31 cellular contexts compared by ENCODE assay signal in the genomic region with DNA sequence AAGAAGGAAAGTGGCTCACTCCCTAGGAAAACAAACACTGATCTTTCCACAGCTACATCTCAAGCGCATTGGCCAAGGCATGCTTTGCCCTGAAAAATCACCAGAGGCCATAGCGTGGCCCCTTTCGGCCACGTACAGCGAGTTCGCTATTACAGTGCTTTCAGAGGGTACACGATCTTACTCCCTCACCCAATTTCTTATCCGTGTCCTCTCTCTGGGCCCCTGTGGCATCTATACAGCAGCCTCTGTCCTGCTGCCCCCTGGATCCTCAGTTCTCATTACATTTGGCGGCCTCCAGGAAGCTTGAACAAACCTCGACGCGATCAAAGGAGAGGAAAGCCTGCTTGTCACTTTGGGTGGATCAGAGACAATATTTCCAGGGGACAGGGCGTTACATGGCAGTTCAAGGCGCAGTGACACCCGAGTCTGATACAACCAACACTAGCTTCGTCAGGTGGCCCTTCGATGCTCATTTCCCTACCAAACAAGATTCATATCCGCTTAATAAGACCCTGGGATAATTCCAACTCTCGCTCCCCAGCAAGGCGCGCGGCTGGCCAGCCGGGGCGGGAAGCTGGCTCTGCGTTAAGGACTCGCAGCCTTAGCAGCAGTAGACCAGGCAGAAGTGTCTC. TPM values are rescaled to one million over a fixed set of nuclear protein-coding genes. Genes with fewer than 3 reads are reported as not detected.
A peak's percentile ranks its signal among the peaks of the same experiment; 100 is the strongest.
DNase-seq lines count a peak whose midpoint lies in the region; ATAC-seq and TF ChIP-seq lines count a peak whose summit lies in the region.
"Had no signal": no experiment of that assay in that cellular context is flagged by ENCODE, and none has a peak within 500 bp of the region (broad histone marks: within the 10 kb centered on the region; RNA-seq: fewer than 3 reads in every experiment).

No MANE protein-coding gene starts in this region.

- peak overlapping the region; percentile 16 to 29 for H3K4me3 Mint-ChIP-seq in activated T-cell treated with anti-CD3 and anti-CD28 coated beads, Interleukin-2, amount 50 U/mL, for 72 hours
- no peak overlapping the region for H3K4me3 Mint-ChIP-seq in activated T-cell treated with anti-CD3 and anti-CD28 coated beads, Interleukin-2, amount 50 U/mL, for 24 hours
- no peak overlapping the region for H3K4me3 Mint-ChIP-seq in activated T-helper 1 cell treated with anti-CD3 and anti-CD28 coated beads, Interleukin-12 subunit alpha, Interleukin-12 subunit beta, Interleukin-2, Interleukin-4 antibody, amounts not matched to agents 30 ng/mL and 10 ng/mL and 1 ng/mL, durations not matched to agents 14 hours and 24 hours and 36 hours
- no peak overlapping the region for H3K4me3 Mint-ChIP-seq in nephron progenitor cell
- H3K4me3 Mint-ChIP-seq: activated CD8-positive, alpha-beta T cell treated with anti-CD3 and anti-CD28 coated beads for 36 hours; CD8-positive, alpha-beta memory T cell; T-helper 1 cell treated with Interleukin-12 subunit alpha and Interleukin-12 subunit beta and Interleukin-4 antibody, amounts not matched to agents 30 μg/mL and 1 μg/mL, for 36 hours had no signal

- DNase-seq in activated T-cell treated with anti-CD3 and anti-CD28 coated beads, Interleukin-2, amount 50 U/mL, for 72 hours = no peak
- no peak for DNase-seq in activated T-cell treated with anti-CD3 and anti-CD28 coated beads, Interleukin-2, amount 50 U/mL, for 24 hours
- no peak for DNase-seq in activated T-helper 1 cell treated with anti-CD3 and anti-CD28 coated beads, Interleukin-12 subunit alpha, Interleukin-12 subunit beta, Interleukin-2, Interleukin-4 antibody, amounts not matched to agents 30 ng/mL and 10 ng/mL and 1 ng/mL, durations not matched to agents 14 hours and 24 hours and 36 hours (ENCODE audit: low spot score)
- peak; percentile 12 for DNase-seq in nephron progenitor cell
- no peak for DNase-seq in DMS53 (lab: John Stamatoyannopoulos, UW)
- no peak for DNase-seq in testis
- no peak for DNase-seq in T-helper 1 cell
- DNase-seq: activated CD4-positive, alpha-beta T cell treated with anti-CD3 and anti-CD28 coated beads for 1 hour; activated CD8-positive, alpha-beta T cell treated with anti-CD3 and anti-CD28 coated beads for 36 hours; activated effector memory CD4-positive, alpha-beta T cell treated with Interleukin-2 at 50 U/mL for 16 hours; aorta; CD8-positive, alpha-beta memory T cell; effector CD4-positive, alpha-beta T cell; hypothalamus; Kasumi-1; NCI-H1436; NCI-H2081; NCI-H510A; NK-92 treated with Interleukin-12 subunit alpha and Interleukin-12 subunit beta, amount 100 ng/mL, for 24 hours; right lobe of liver had no signal

- H3K36me3 ChIP-seq in testis (ENCODE audit: low read depth, missing control alignments) = no peaks in the 10 kb centered on the region
- H3K36me3 ChIP-seq: cardiac muscle cell, neutrophil, right lobe of liver, tibial nerve had no signal

- no peak for TF ChIP-seq POLR2A in testis (IDR thresholded peaks at IDR 0.05)

- H3K4me3 ChIP-seq in testis = no peak overlapping the region
- H3K4me3 ChIP-seq: cardiac muscle cell, right lobe of liver had no signal

- ATAC-seq in activated T-cell treated with anti-CD3 and anti-CD28 coated beads, Interleukin-2, amount 50 U/mL, for 72 hours (replicated peaks in 1 of 2) = no peak
- ATAC-seq: left lobe of liver, right lobe of liver had no signal

- peaks cover 8 to 9% of the 10 kb centered on the region in 2 donors for H3K36me3 Mint-ChIP-seq in activated T-cell treated with anti-CD3 and anti-CD28 coated beads, Interleukin-2, amount 50 U/mL, for 72 hours (ENCODE audit: insufficient read depth in 2 of 2)
- no peaks in the 10 kb centered on the region for H3K36me3 Mint-ChIP-seq in activated T-cell treated with anti-CD3 and anti-CD28 coated beads, Interleukin-2, amount 50 U/mL, for 24 hours (ENCODE audit: low read depth)
- peaks cover 4% of the 10 kb centered on the region for H3K36me3 Mint-ChIP-seq in activated T-helper 1 cell treated with anti-CD3 and anti-CD28 coated beads, Interleukin-12 subunit alpha, Interleukin-12 subunit beta, Interleukin-2, Interleukin-4 antibody, amounts not matched to agents 30 ng/mL and 10 ng/mL and 1 ng/mL, durations not matched to agents 14 hours and 24 hours and 36 hours (ENCODE audit: low read depth)
- peaks cover 5% of the 10 kb centered on the region for H3K36me3 Mint-ChIP-seq in nephron progenitor cell (ENCODE audit: low read depth)
- H3K36me3 Mint-ChIP-seq: CD8-positive, alpha-beta memory T cell had no signal

- WGBS in testis, 2 donors = 4 to 7% methylated on average over 12 to 26 of the region's 26 CpGs

- TF ChIP-seq CTCF in nephron progenitor cell (IDR thresholded peaks at IDR 0.05) (no peak), testis (IDR thresholded peaks at IDR 0.05) (no peak)

- H3K27ac ChIP-seq in testis = no peak overlapping the region
- H3K27ac ChIP-seq: cardiac muscle cell, epithelial cell of prostate, neutrophil, right lobe of liver, tibial nerve had no signal

- no peaks in the 10 kb centered on the region for H3K9me3 ChIP-seq in testis
- H3K9me3 ChIP-seq: neutrophil, right lobe of liver had no signal

- H3K27me3 ChIP-seq in testis = peaks cover 6% of the 10 kb centered on the region

- H3K4me1 Mint-ChIP-seq in activated T-cell treated with anti-CD3 and anti-CD28 coated beads, Interleukin-2, amount 50 U/mL, for 72 hours (ENCODE audit: low read depth) = peaks cover 24% of the 10 kb centered on the region
- H3K4me1 Mint-ChIP-seq in activated T-cell treated with anti-CD3 and anti-CD28 coated beads, Interleukin-2, amount 50 U/mL, for 24 hours (ENCODE audit: low read depth) = peaks cover 23% of the 10 kb centered on the region
- H3K4me1 Mint-ChIP-seq in activated T-helper 1 cell treated with anti-CD3 and anti-CD28 coated beads, Interleukin-12 subunit alpha, Interleukin-12 subunit beta, Interleukin-2, Interleukin-4 antibody, amounts not matched to agents 30 ng/mL and 10 ng/mL and 1 ng/mL, durations not matched to agents 14 hours and 24 hours and 36 hours (ENCODE audit: low read depth) = peaks cover 5% of the 10 kb centered on the region
- no peaks in the 10 kb centered on the region for H3K4me1 Mint-ChIP-seq in nephron progenitor cell

- peaks cover 0 to 2% of the 10 kb centered on the region in 2 donors for H3K9me3 Mint-ChIP-seq in activated T-cell treated with anti-CD3 and anti-CD28 coated beads, Interleukin-2, amount 50 U/mL, for 72 hours
- peaks cover 3% of the 10 kb centered on the region for H3K9me3 Mint-ChIP-seq in activated T-cell treated with anti-CD3 and anti-CD28 coated beads, Interleukin-2, amount 50 U/mL, for 24 hours
- no peaks in the 10 kb centered on the region for H3K9me3 Mint-ChIP-seq in activated T-helper 1 cell treated with anti-CD3 and anti-CD28 coated beads, Interleukin-12 subunit alpha, Interleukin-12 subunit beta, Interleukin-2, Interleukin-4 antibody, amounts not matched to agents 30 ng/mL and 10 ng/mL and 1 ng/mL, durations not matched to agents 14 hours and 24 hours and 36 hours
- H3K9me3 Mint-ChIP-seq in nephron progenitor cell = peaks cover 14% of the 10 kb centered on the region
- H3K9me3 Mint-ChIP-seq: T-helper 1 cell treated with Interleukin-12 subunit alpha and Interleukin-12 subunit beta and Interleukin-4 antibody, amounts not matched to agents 30 μg/mL and 1 μg/mL, for 36 hours had no signal

- H3K4me1 ChIP-seq in testis = no peaks in the 10 kb centered on the region

- H3K27ac Mint-ChIP-seq in activated T-cell treated with anti-CD3 and anti-CD28 coated beads, Interleukin-2, amount 50 U/mL, for 72 hours = no peak overlapping the region
- H3K27ac Mint-ChIP-seq in activated T-cell treated with anti-CD3 and anti-CD28 coated beads, Interleukin-2, amount 50 U/mL, for 24 hours = no peak overlapping the region
- H3K27ac Mint-ChIP-seq in activated T-helper 1 cell treated with anti-CD3 and anti-CD28 coated beads, Interleukin-12 subunit alpha, Interleukin-12 subunit beta, Interleukin-2, Interleukin-4 antibody, amounts not matched to agents 30 ng/mL and 10 ng/mL and 1 ng/mL, durations not matched to agents 14 hours and 24 hours and 36 hours = peak overlapping the region; percentile 59
- no peak overlapping the region for H3K27ac Mint-ChIP-seq in nephron progenitor cell
- H3K27ac Mint-ChIP-seq: activated CD8-positive, alpha-beta T cell treated with anti-CD3 and anti-CD28 coated beads for 36 hours; CD8-positive, alpha-beta memory T cell had no signal

- intact Hi-C loops in activated T-helper 1 cell treated with anti-CD3 and anti-CD28 coated beads, Interleukin-12 subunit alpha, Interleukin-12 subunit beta, Interleukin-2, Interleukin-4 antibody, amounts not matched to agents 30 ng/mL and 10 ng/mL and 1 ng/mL, durations not matched to agents 14 hours and 24 hours and 36 hours (cut with micrococcal nuclease) = no loop called here
- intact Hi-C loops in testis (cut with DNase I; ENCODE audit: low total_unique reads) = no loop called here

- peaks cover 78% of the 10 kb centered on the region for H3K27me3 Mint-ChIP-seq in activated T-cell treated with anti-CD3 and anti-CD28 coated beads, Interleukin-2, amount 50 U/mL, for 72 hours (ENCODE audit: low read depth)
- H3K27me3 Mint-ChIP-seq in activated T-cell treated with anti-CD3 and anti-CD28 coated beads, Interleukin-2, amount 50 U/mL, for 24 hours = peaks cover 82% of the 10 kb centered on the region
- peaks cover 72% of the 10 kb centered on the region for H3K27me3 Mint-ChIP-seq in activated T-helper 1 cell treated with anti-CD3 and anti-CD28 coated beads, Interleukin-12 subunit alpha, Interleukin-12 subunit beta, Interleukin-2, Interleukin-4 antibody, amounts not matched to agents 30 ng/mL and 10 ng/mL and 1 ng/mL, durations not matched to agents 14 hours and 24 hours and 36 hours (ENCODE audit: insufficient read depth)
- H3K27me3 Mint-ChIP-seq in nephron progenitor cell (ENCODE audit: low read depth, poor library complexity) = peaks cover 91% of the 10 kb centered on the region

RNA-seq across cellular contexts. Expression of a gene that starts 0.9 kb away (rescaled TPM):
- under 1 TPM; 0.30 to 0.70 TPM for total RNA-seq in activated T-cell treated with anti-CD3 and anti-CD28 coated beads, Interleukin-2, amount 50 U/mL, for 72 hours
- total RNA-seq in activated T-helper 1 cell treated with anti-CD3 and anti-CD28 coated beads, Interleukin-12 subunit alpha, Interleukin-12 subunit beta, Interleukin-2, Interleukin-4 antibody, amounts not matched to agents 30 ng/mL and 10 ng/mL and 1 ng/mL, durations not matched to agents 14 hours and 24 hours and 36 hours = not detected in 2 replicates
- total RNA-seq in testis = 1 to 10 TPM in 1 of 2 donors, under 1 TPM in 1; 0.43 to 1.4 TPM
- polyA plus RNA-seq in testis (ENCODE audit: insufficient read depth, low read depth, low replicate concordance) = 0.59 TPM
- total RNA-seq: activated CD8-positive, alpha-beta T cell treated with anti-CD3 and anti-CD28 coated beads for 36 hours; activated naive CD4-positive, alpha-beta T cell treated with anti-CD3 and anti-CD28 coated beads, Interleukin-2, amount 50 U/mL, for 72 hours; aorta; cardiac muscle cell; CD8-positive, alpha-beta memory T cell; G401; left lobe of liver; posterior vena cava; right lobe of liver; SK-MEL-5; tibial nerve had no signal
- polyA plus RNA-seq: aorta; BJ; cardiac muscle cell; CD8-positive, alpha-beta memory T cell had no signal

Comparison
In these comparisons a context has a peak if more than half of its experiments do, and no peak if none do; other contexts are left out.
1. H3K4me3 Mint-ChIP-seq: peak in activated T-cell treated with anti-CD3 and anti-CD28 coated beads, Interleukin-2, amount 50 U/mL, for 72 hours (2 of 2); none in activated T-cell treated with anti-CD3 and anti-CD28 coated beads, Interleukin-2, amount 50 U/mL, for 24 hours (single experiment), activated T-helper 1 cell treated with anti-CD3 and anti-CD28 coated beads, Interleukin-12 subunit alpha, Interleukin-12 subunit beta, Interleukin-2, Interleukin-4 antibody, amounts not matched to agents 30 ng/mL and 10 ng/mL and 1 ng/mL, durations not matched to agents 14 hours and 24 hours and 36 hours (single experiment) and nephron progenitor cell (single experiment).